Comparison of ENCODE assay signal across 1 cellular context in the genomic region with DNA sequence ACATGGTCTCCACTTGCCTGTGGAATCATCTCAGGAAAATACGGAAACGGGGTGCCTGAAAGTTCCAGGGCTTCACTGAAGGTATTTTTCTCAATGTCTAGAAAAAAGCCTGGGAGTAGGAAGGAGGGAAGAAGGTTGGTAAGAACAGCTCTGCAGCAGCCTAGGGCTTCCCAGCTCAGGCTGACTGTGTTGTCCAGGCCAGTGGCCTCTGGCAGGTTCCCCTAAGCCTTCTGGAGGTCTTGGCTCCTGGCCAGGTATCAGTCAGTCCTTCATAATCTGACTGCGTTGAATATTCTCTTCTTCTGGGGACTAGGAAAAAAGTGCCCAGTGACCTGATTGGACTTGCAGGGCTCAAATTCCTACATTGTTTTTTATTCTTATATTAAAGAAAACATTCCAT.
TF ChIP-seq lines count a peak whose summit lies in the region.

No MANE protein-coding gene starts in this region.

TF ChIP-seq in GM23338, 12 proteins besides CTCF, POLR2A, EP300 and RAD21:
- TF ChIP-seq, protein P1, sequence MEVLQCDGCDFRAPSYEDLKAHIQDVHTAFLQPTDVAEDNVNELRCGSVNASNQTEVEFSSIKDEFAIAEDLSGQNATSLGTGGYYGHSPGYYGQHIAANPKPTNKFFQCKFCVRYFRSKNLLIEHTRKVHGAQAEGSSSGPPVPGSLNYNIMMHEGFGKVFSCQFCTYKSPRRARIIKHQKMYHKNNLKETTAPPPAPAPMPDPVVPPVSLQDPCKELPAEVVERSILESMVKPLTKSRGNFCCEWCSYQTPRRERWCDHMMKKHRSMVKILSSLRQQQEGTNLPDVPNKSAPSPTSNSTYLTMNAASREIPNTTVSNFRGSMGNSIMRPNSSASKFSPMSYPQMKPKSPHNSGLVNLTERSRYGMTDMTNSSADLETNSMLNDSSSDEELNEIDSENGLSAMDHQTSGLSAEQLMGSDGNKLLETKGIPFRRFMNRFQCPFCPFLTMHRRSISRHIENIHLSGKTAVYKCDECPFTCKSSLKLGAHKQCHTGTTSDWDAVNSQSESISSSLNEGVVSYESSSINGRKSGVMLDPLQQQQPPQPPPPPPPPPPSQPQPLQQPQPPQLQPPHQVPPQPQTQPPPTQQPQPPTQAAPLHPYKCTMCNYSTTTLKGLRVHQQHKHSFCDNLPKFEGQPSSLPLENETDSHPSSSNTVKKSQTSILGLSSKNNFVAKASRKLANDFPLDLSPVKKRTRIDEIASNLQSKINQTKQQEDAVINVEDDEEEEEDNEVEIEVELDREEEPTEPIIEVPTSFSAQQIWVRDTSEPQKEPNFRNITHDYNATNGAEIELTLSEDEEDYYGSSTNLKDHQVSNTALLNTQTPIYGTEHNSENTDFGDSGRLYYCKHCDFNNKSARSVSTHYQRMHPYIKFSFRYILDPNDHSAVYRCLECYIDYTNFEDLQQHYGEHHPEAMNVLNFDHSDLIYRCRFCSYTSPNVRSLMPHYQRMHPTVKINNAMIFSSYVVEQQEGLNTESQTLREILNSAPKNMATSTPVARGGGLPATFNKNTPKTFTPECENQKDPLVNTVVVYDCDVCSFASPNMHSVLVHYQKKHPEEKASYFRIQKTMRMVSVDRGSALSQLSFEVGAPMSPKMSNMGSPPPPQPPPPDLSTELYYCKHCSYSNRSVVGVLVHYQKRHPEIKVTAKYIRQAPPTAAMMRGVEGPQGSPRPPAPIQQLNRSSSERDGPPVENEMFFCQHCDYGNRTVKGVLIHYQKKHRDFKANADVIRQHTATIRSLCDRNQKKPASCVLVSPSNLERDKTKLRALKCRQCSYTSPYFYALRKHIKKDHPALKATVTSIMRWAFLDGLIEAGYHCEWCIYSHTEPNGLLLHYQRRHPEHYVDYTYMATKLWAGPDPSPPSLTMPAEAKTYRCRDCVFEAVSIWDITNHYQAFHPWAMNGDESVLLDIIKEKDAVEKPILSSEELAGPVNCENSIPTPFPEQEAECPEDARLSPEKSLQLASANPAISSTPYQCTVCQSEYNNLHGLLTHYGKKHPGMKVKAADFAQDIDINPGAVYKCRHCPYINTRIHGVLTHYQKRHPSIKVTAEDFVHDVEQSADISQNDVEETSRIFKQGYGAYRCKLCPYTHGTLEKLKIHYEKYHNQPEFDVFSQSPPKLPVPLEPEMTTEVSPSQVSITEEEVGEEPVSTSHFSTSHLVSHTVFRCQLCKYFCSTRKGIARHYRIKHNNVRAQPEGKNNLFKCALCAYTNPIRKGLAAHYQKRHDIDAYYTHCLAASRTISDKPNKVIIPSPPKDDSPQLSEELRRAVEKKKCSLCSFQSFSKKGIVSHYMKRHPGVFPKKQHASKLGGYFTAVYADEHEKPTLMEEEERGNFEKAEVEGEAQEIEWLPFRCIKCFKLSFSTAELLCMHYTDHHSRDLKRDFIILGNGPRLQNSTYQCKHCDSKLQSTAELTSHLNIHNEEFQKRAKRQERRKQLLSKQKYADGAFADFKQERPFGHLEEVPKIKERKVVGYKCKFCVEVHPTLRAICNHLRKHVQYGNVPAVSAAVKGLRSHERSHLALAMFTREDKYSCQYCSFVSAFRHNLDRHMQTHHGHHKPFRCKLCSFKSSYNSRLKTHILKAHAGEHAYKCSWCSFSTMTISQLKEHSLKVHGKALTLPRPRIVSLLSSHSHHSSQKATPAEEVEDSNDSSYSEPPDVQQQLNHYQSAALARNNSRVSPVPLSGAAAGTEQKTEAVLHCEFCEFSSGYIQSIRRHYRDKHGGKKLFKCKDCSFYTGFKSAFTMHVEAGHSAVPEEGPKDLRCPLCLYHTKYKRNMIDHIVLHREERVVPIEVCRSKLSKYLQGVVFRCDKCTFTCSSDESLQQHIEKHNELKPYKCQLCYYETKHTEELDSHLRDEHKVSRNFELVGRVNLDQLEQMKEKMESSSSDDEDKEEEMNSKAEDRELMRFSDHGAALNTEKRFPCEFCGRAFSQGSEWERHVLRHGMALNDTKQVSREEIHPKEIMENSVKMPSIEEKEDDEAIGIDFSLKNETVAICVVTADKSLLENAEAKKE (CRISPR knock-in tag; IDR thresholded peaks at IDR 0.05), result no peak
- TF ChIP-seq ZNF114 (CRISPR knock-in tag; IDR thresholded peaks at IDR 0.05), result no peak
- no peak for TF ChIP-seq JUNB (IDR thresholded peaks at IDR 0.05; ENCODE audit: unreplicated experiment)
- no peak for TF ChIP-seq POLR2AphosphoS5 (IDR thresholded peaks at IDR 0.05; ENCODE audit: low read depth)
- no peak for TF ChIP-seq CREB1 (CRISPR knock-in tag; IDR thresholded peaks at IDR 0.05; ENCODE audit: low read depth)
- TF ChIP-seq, protein P2, sequence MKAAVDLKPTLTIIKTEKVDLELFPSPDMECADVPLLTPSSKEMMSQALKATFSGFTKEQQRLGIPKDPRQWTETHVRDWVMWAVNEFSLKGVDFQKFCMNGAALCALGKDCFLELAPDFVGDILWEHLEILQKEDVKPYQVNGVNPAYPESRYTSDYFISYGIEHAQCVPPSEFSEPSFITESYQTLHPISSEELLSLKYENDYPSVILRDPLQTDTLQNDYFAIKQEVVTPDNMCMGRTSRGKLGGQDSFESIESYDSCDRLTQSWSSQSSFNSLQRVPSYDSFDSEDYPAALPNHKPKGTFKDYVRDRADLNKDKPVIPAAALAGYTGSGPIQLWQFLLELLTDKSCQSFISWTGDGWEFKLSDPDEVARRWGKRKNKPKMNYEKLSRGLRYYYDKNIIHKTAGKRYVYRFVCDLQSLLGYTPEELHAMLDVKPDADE (IDR thresholded peaks at IDR 0.05), result no peak
- TF ChIP-seq STAT1 (IDR thresholded peaks at IDR 0.05; ENCODE audit: unreplicated experiment), result no peak
- no peak for TF ChIP-seq NANOG (IDR thresholded peaks at IDR 0.05; ENCODE audit: borderline replicate concordance)
- TF ChIP-seq EZH2phosphoT487 (IDR thresholded peaks at IDR 0.05; ENCODE audit: unreplicated experiment), result no peak
- TF ChIP-seq EZH2 (IDR thresholded peaks at IDR 0.05; ENCODE audit: low read depth, unreplicated experiment), result no peak
- TF ChIP-seq, protein P3, sequence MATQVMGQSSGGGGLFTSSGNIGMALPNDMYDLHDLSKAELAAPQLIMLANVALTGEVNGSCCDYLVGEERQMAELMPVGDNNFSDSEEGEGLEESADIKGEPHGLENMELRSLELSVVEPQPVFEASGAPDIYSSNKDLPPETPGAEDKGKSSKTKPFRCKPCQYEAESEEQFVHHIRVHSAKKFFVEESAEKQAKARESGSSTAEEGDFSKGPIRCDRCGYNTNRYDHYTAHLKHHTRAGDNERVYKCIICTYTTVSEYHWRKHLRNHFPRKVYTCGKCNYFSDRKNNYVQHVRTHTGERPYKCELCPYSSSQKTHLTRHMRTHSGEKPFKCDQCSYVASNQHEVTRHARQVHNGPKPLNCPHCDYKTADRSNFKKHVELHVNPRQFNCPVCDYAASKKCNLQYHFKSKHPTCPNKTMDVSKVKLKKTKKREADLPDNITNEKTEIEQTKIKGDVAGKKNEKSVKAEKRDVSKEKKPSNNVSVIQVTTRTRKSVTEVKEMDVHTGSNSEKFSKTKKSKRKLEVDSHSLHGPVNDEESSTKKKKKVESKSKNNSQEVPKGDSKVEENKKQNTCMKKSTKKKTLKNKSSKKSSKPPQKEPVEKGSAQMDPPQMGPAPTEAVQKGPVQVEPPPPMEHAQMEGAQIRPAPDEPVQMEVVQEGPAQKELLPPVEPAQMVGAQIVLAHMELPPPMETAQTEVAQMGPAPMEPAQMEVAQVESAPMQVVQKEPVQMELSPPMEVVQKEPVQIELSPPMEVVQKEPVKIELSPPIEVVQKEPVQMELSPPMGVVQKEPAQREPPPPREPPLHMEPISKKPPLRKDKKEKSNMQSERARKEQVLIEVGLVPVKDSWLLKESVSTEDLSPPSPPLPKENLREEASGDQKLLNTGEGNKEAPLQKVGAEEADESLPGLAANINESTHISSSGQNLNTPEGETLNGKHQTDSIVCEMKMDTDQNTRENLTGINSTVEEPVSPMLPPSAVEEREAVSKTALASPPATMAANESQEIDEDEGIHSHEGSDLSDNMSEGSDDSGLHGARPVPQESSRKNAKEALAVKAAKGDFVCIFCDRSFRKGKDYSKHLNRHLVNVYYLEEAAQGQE (IDR thresholded peaks at IDR 0.05; ENCODE audit: unreplicated experiment), result no peak
- TF ChIP-seq ZNF331 (CRISPR knock-in tag; IDR thresholded peaks at IDR 0.05; ENCODE audit: low read depth), result no peak
